ENCODE assay signal across 9 cellular contexts in the genomic region with DNA sequence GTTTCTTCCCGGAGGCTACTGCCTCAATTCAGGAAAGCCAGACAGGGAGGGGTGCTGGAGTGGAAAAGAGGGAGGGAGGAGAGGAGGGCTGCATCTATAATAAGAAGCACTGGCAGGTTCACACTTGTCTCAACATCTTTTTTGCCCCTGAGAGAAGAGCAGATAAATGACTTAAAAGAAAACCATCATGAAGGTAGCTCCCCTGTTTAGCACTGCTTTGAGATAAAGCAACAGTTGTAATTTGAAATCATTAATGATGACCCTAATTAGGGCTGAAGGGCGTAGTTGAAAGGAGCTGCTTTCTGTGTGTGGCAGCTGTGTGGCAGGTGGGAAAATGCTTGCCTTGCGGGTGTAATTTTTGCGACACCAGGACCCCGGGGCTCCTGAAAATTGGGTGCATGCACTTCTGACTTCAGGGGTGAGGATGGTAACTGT.
DNase-seq lines count a peak whose midpoint lies in the region; ATAC-seq and TF ChIP-seq lines count a peak whose summit lies in the region.
"Had no signal": no experiment of that assay in that cellular context is flagged by ENCODE, and none has a peak within 500 bp of the region (broad histone marks: within the 10 kb centered on the region; RNA-seq: fewer than 3 reads in every experiment).

No MANE protein-coding gene starts in this region.

- peaks cover 0 to 3% (median 0%) of the 10 kb centered on the region in 3 donors for H3K9me3 Mint-ChIP-seq in IgD-negative memory B cell
- H3K9me3 Mint-ChIP-seq in activated T-helper 17 cell treated with anti-CD3 and anti-CD28 coated beads, Interleukin-2, amount 50 U/mL, for 72 hours: no peaks in the 10 kb centered on the region

- peaks cover 5 to 14% (median 10%) of the 10 kb centered on the region in 3 donors for H3K4me1 Mint-ChIP-seq in IgD-negative memory B cell
- H3K4me1 Mint-ChIP-seq in activated T-helper 17 cell treated with anti-CD3 and anti-CD28 coated beads, Interleukin-2, amount 50 U/mL, for 72 hours: no peaks in the 10 kb centered on the region

- no peak for TF ChIP-seq CTCF in spleen (IDR thresholded peaks at IDR 0.05 in 8 of 11, conservative IDR thresholded peaks at IDR 0.05 in 3 of 11)

- H3K27me3 Mint-ChIP-seq in IgD-negative memory B cell: peaks cover 51% of the 10 kb centered on the region
- peaks cover 52% of the 10 kb centered on the region for H3K27me3 Mint-ChIP-seq in activated T-helper 17 cell treated with anti-CD3 and anti-CD28 coated beads, Interleukin-2, amount 50 U/mL, for 72 hours

- DNase-seq in spleen (no peak), SIG-M5 treated with dmso at 0.1 percent for 504 hours (lab: John Stamatoyannopoulos, UW; ENCODE audit: unreplicated experiment) (no peak), activated gamma-delta T cell treated with Interleukin-2 at 50 U/mL for 16 hours (no peak)
- DNase-seq: stimulated activated CD4-positive, alpha-beta T cell treated with anti-CD3 and anti-CD28 coated beads, Interleukin-2, amount 100 ng/mL, for 48 hours had no signal

- H3K36me3 ChIP-seq in iPS-18a (ENCODE audit: control insufficient read depth, low read depth, low read length) (no peaks in the 10 kb centered on the region), spleen (no peaks in the 10 kb centered on the region)

- H3K4me3 ChIP-seq in iPS-18a (ENCODE audit: low read length) (peak overlapping the region; percentile 88), spleen (peak overlapping the region in 6 of 8 donors; percentile 56 to 83 (median 64))

- H3K27me3 ChIP-seq in iPS-18a (ENCODE audit: control insufficient read depth, insufficient read depth, low read length) (peaks cover 18% of the 10 kb centered on the region), spleen (replicated peaks in 1 of 7) (peaks cover 0 to 57% (median 30%) of the 10 kb centered on the region in 7 donors)

- H3K4me3 Mint-ChIP-seq in IgD-negative memory B cell: peak overlapping the region; percentile 27 to 90 (median 68)
- H3K4me3 Mint-ChIP-seq in activated T-helper 17 cell treated with anti-CD3 and anti-CD28 coated beads, Interleukin-2, amount 50 U/mL, for 72 hours: peak overlapping the region; percentile 50

- H3K27ac ChIP-seq in iPS-18a (ENCODE audit: low read length): no peak overlapping the region
- H3K27ac ChIP-seq in spleen: peak overlapping the region in 5 of 8 donors; percentile 88 to 93 (median 90)

- no peak for ATAC-seq in activated T-helper 17 cell treated with anti-CD3 and anti-CD28 coated beads, Interleukin-2, amount 50 U/mL, for 72 hours (replicated peaks)
- ATAC-seq in GM18870 (IDR thresholded peaks at IDR 0.05; ENCODE audit: unreplicated experiment): no peak
- ATAC-seq in HG02840 (IDR thresholded peaks at IDR 0.05; ENCODE audit: low FRiP score, unreplicated experiment): no peak

- no peaks in the 10 kb centered on the region for H3K9me3 ChIP-seq in iPS-18a (ENCODE audit: control insufficient read depth, low read depth, low read length)
- H3K9me3 ChIP-seq in spleen: no peaks in the 10 kb centered on the region

- no peaks in the 10 kb centered on the region for H3K36me3 Mint-ChIP-seq in IgD-negative memory B cell
- no peaks in the 10 kb centered on the region for H3K36me3 Mint-ChIP-seq in activated T-helper 17 cell treated with anti-CD3 and anti-CD28 coated beads, Interleukin-2, amount 50 U/mL, for 72 hours (ENCODE audit: low read depth)

- intact Hi-C loops in spleen (cut with DNase I; ENCODE audit: low total_unique reads): no loop called here

- H3K4me1 ChIP-seq in iPS-18a (ENCODE audit: control insufficient read depth, low read depth, low read length) (peaks cover 23% of the 10 kb centered on the region), spleen (peaks cover 0 to 58% (median 42%) of the 10 kb centered on the region in 6 donors)

- TF ChIP-seq POLR2A in spleen (IDR thresholded peaks at IDR 0.05): no peak

- 67 to 74% (median 70%) methylated on average over 5 of the region's 5 CpGs for WGBS in spleen, 5 donors

- H3K9ac ChIP-seq in iPS-18a (ENCODE audit: low read length): peak overlapping the region; percentile 39

- no peak overlapping the region for H3K27ac Mint-ChIP-seq in IgD-negative memory B cell
- no peak overlapping the region for H3K27ac Mint-ChIP-seq in activated T-helper 17 cell treated with anti-CD3 and anti-CD28 coated beads, Interleukin-2, amount 50 U/mL, for 72 hours
